Comparison of ENCODE assay signal across 8 cellular contexts in genomic region chr15:66369773-66370651, GRCh38.
DNase-seq lines count a peak whose midpoint lies in the region; ATAC-seq and TF ChIP-seq lines count a peak whose summit lies in the region.

No MANE protein-coding gene starts in this region.

- TF ChIP-seq CTCF in GM12875 (IDR thresholded peaks at IDR 0.05; ENCODE audit: borderline replicate concordance, insufficient read depth, low read depth, low read length) = no peak

- no peaks in the 10 kb centered on the region for H3K9me3 Mint-ChIP-seq in activated naive CD4-positive, alpha-beta T cell treated with anti-CD3 and anti-CD28 coated beads, Interleukin-2, amount 50 U/mL, for 24 hours
- H3K9me3 Mint-ChIP-seq in stimulated activated effector memory CD8-positive, alpha-beta T cell treated with anti-CD3 and anti-CD28 coated beads, Interleukin-12 subunit alpha, Interleukin-12 subunit beta, amount 100 ng/mL, for 72 hours = peaks cover 3% of the 10 kb centered on the region

- peak; percentile 62 for DNase-seq in MV-4-11 (lab: John Stamatoyannopoulos, UW)
- peak; percentile 32 for DNase-seq in hepatic stellate cell (ENCODE audit: low spot score)
- peak in 1 of 2 donors; percentile 60 for DNase-seq in stimulated activated effector memory CD8-positive, alpha-beta T cell treated with anti-CD3 and anti-CD28 coated beads, Interleukin-12 subunit alpha, Interleukin-12 subunit beta, amount 100 ng/mL, for 72 hours (ENCODE audit: low spot score in 2 of 2)
- no peak for DNase-seq in stimulated activated naive CD4-positive, alpha-beta T cell treated with Interleukin-2 at 50 U/mL for 16 hours (lab: John Stamatoyannopoulos, UW)

- peak overlapping the region; percentile 93 for H3K27ac Mint-ChIP-seq in activated naive CD4-positive, alpha-beta T cell treated with anti-CD3 and anti-CD28 coated beads, Interleukin-2, amount 50 U/mL, for 24 hours
- H3K27ac Mint-ChIP-seq in stimulated activated effector memory CD8-positive, alpha-beta T cell treated with anti-CD3 and anti-CD28 coated beads, Interleukin-12 subunit alpha, Interleukin-12 subunit beta, amount 100 ng/mL, for 72 hours = peak overlapping the region; percentile 96

- peaks cover 2% of the 10 kb centered on the region for H3K36me3 Mint-ChIP-seq in activated naive CD4-positive, alpha-beta T cell treated with anti-CD3 and anti-CD28 coated beads, Interleukin-2, amount 50 U/mL, for 24 hours
- H3K36me3 Mint-ChIP-seq in stimulated activated effector memory CD8-positive, alpha-beta T cell treated with anti-CD3 and anti-CD28 coated beads, Interleukin-12 subunit alpha, Interleukin-12 subunit beta, amount 100 ng/mL, for 72 hours = no peaks in the 10 kb centered on the region

- peaks cover 22% of the 10 kb centered on the region for H3K4me1 Mint-ChIP-seq in activated naive CD4-positive, alpha-beta T cell treated with anti-CD3 and anti-CD28 coated beads, Interleukin-2, amount 50 U/mL, for 24 hours
- H3K4me1 Mint-ChIP-seq in stimulated activated effector memory CD8-positive, alpha-beta T cell treated with anti-CD3 and anti-CD28 coated beads, Interleukin-12 subunit alpha, Interleukin-12 subunit beta, amount 100 ng/mL, for 72 hours = peaks cover 13% of the 10 kb centered on the region

- peak overlapping the region; percentile 80 for H3K4me3 Mint-ChIP-seq in activated naive CD4-positive, alpha-beta T cell treated with anti-CD3 and anti-CD28 coated beads, Interleukin-2, amount 50 U/mL, for 24 hours
- peak overlapping the region; percentile 60 for H3K4me3 Mint-ChIP-seq in stimulated activated effector memory CD8-positive, alpha-beta T cell treated with anti-CD3 and anti-CD28 coated beads, Interleukin-12 subunit alpha, Interleukin-12 subunit beta, amount 100 ng/mL, for 72 hours

- peak; percentile 88 for ATAC-seq in stimulated activated effector memory CD8-positive, alpha-beta T cell treated with anti-CD3 and anti-CD28 coated beads, Interleukin-12 subunit alpha, Interleukin-12 subunit beta, amount 100 ng/mL, for 72 hours
- no peak for ATAC-seq in HG03521 (IDR thresholded peaks at IDR 0.05; ENCODE audit: unreplicated experiment)
- no peak for ATAC-seq in HG03196 (IDR thresholded peaks at IDR 0.05; ENCODE audit: unreplicated experiment)

- H3K4me3 ChIP-seq in GM12875 (ENCODE audit: low read depth, low read length) = peak overlapping the region; percentile 17

- no peaks in the 10 kb centered on the region for H3K27me3 Mint-ChIP-seq in activated naive CD4-positive, alpha-beta T cell treated with anti-CD3 and anti-CD28 coated beads, Interleukin-2, amount 50 U/mL, for 24 hours
